ENCODE assay signal across 1 cellular context in the genomic region with DNA sequence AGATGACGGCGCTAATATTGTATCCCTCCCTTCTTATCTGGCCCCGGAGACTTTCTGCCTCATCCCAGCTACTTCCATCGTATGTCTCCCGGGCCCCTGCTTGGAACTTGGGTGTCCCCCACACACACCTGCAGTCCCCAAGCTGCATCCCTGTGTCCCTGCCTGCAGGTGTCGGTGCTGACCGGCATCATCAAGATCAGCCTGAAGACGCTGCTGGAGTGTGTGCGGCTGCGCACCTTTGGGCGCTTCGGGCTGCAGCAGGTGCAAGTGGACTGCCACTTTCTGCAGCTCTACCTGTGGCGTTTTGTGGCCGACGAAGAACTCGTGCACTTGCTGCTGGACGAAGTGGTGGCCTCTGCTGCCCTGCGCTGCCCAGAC.
TF ChIP-seq lines count a peak whose summit lies in the region.

No MANE protein-coding gene starts in this region.

TF ChIP-seq in endothelial cell of umbilical vein, 7 proteins besides CTCF, POLR2A, EP300 and RAD21:
- TF ChIP-seq MYC (IDR thresholded peaks at IDR 0.05; ENCODE audit: low read depth, low read length), result no peak
- no peak for TF ChIP-seq JUN (IDR thresholded peaks at IDR 0.05; ENCODE audit: borderline replicate concordance, insufficient read depth, insufficient read length, low read depth)
- TF ChIP-seq, protein P1, sequence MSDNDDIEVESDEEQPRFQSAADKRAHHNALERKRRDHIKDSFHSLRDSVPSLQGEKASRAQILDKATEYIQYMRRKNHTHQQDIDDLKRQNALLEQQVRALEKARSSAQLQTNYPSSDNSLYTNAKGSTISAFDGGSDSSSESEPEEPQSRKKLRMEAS (IDR thresholded peaks at IDR 0.05; ENCODE audit: insufficient read depth, insufficient read length), result no peak
- no peak for TF ChIP-seq POLR2AphosphoS5 (IDR thresholded peaks at IDR 0.05; ENCODE audit: insufficient read depth, low read depth, low read length)
- no peak for TF ChIP-seq GATA2 (IDR thresholded peaks at IDR 0.05; ENCODE audit: insufficient read depth, insufficient read length, low read depth, low read length)
- TF ChIP-seq EZH2 (IDR thresholded peaks at IDR 0.05; ENCODE audit: borderline replicate concordance, low read depth, low read length, severe bottlenecking), result no peak
- no peak for TF ChIP-seq FOS (IDR thresholded peaks at IDR 0.05; ENCODE audit: borderline replicate concordance, insufficient read depth, low read length)
